ENCODE assay signal across 10 cellular contexts in the genomic region with DNA sequence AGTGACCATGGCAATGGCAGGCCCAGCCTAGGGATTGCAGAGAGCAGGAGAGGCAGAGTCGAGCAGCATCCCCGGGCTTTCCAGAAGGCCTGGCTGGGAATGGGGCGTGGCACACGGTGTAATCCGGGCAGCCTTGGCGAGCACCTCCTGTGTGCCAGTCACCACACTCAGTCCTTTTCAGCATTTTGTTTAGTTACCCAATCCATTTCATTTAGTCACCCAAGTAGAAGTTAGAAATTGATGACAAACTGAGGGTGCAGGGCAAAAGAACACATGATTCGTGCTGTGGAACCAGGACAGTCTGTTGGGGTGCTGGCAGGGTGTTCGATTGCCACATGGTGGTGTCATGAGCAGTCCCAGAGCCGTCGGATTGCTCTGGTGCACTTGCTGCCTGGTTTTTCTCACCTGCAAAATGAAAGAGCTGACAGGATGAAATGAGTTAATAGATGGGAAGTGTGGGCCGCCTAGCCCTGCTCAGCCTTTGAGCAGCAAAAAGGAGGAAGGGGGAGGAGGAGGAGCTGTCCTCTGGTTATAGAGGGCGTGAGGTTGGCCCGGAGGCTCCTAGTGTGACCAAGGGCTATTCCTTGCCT.
DNase-seq lines count a peak whose midpoint lies in the region; ATAC-seq, FAIRE-seq and TF ChIP-seq lines count a peak whose summit lies in the region.
"Had no signal": no experiment of that assay in that cellular context is flagged by ENCODE, and none has a peak within 500 bp of the region (broad histone marks: within the 10 kb centered on the region; RNA-seq: fewer than 3 reads in every experiment).

No MANE protein-coding gene starts in this region.

- no peak for TF ChIP-seq EP300 in Ishikawa (IDR thresholded peaks at IDR 0.05; ENCODE audit: borderline replicate concordance)

- no peaks in the 10 kb centered on the region for H3K27me3 ChIP-seq in lower lobe of right lung (ENCODE audit: low read depth)

- H3K4me3 ChIP-seq in mucosa of descending colon = no peak overlapping the region
- no peak overlapping the region for H3K4me3 ChIP-seq in lower lobe of right lung

- TF ChIP-seq CTCF in mucosa of descending colon (IDR thresholded peaks at IDR 0.05) = no peak
- TF ChIP-seq CTCF in lower lobe of right lung (IDR thresholded peaks at IDR 0.05) = no peak

- intact Hi-C loops in mucosa of descending colon (cut with DNase I, micrococcal nuclease) = no loop called here
- intact Hi-C loops in lower lobe of right lung (cut with DNase I) = no loop called here

- DNase-seq in EL (peak; percentile 23), cerebellar cortex (ENCODE audit: low spot score) (peak; percentile 49), mucosa of descending colon (no peak), lower lobe of right lung (no peak), RCC 7860 (ENCODE audit: low spot score) (no peak), frontal cortex (ENCODE audit: low spot score in 2 of 2) (no peak)
- no peak for DNase-seq in stimulated activated CD4-positive, alpha-beta T cell treated with anti-CD3 and anti-CD28 coated beads, Interleukin-1b, Interleukin-23, amount 100 ng/mL, for 48 hours
- DNase-seq: MV-4-11 had no signal

- H3K4me1 ChIP-seq in mucosa of descending colon (ENCODE audit: low read depth) (no peaks in the 10 kb centered on the region), lower lobe of right lung (no peaks in the 10 kb centered on the region)

- peak; percentile 27; the same call in 1 of the 2 replicates for TF ChIP-seq RAD21 in Ishikawa (IDR thresholded peaks at IDR 0.05; ENCODE audit: low read depth)

- no peaks in the 10 kb centered on the region for H3K36me3 ChIP-seq in mucosa of descending colon (ENCODE audit: low read depth)
- H3K36me3 ChIP-seq in lower lobe of right lung = peaks cover 9% of the 10 kb centered on the region

- ATAC-seq in mucosa of descending colon (peak; percentile 49), lower lobe of right lung (no peak)
- ATAC-seq: activated T-cell treated with anti-CD3 and anti-CD28 coated beads, Interleukin-2, amount 50 U/mL, for 72 hours had no signal

- FAIRE-seq in RCC 7860 (lab: Jason Lieb, UNC) (no peak), frontal cortex (lab: Jason Lieb, UNC) (no peak)

- H3K9me3 ChIP-seq in mucosa of descending colon = no peaks in the 10 kb centered on the region
- H3K9me3 ChIP-seq in lower lobe of right lung = no peaks in the 10 kb centered on the region

- no peak overlapping the region for H3K27ac ChIP-seq in lower lobe of right lung

TF ChIP-seq in Ishikawa, 13 proteins besides CTCF, POLR2A, EP300 and RAD21:
- TF ChIP-seq CREB1 (IDR thresholded peaks at IDR 0.05; ENCODE audit: low read depth) (no peak), CEBPB (IDR thresholded peaks at IDR 0.05) (no peak), YY1 (IDR thresholded peaks at IDR 0.05; ENCODE audit: low read depth) (no peak), NFIC (IDR thresholded peaks at IDR 0.05) (no peak), USF1 (IDR thresholded peaks at IDR 0.05) (no peak), TAF1 (IDR thresholded peaks at IDR 0.05; ENCODE audit: low read depth) (no peak), REST (IDR thresholded peaks at IDR 0.05; ENCODE audit: low read depth) (no peak), FOXM1 (IDR thresholded peaks at IDR 0.05; ENCODE audit: borderline replicate concordance, low read depth) (no peak), TCF12 (IDR thresholded peaks at IDR 0.05; ENCODE audit: low read depth) (no peak), TEAD4 (IDR thresholded peaks at IDR 0.05) (no peak), MAX (IDR thresholded peaks at IDR 0.05) (no peak), ZBTB7A (IDR thresholded peaks at IDR 0.05; ENCODE audit: low read depth) (no peak), EGR1 (IDR thresholded peaks at IDR 0.05) (no peak)

Comparison
In these comparisons a context has a peak if more than half of its experiments do, and no peak if none do; other contexts are left out.
1. DNase-seq: peak in EL (single experiment) and cerebellar cortex (single experiment); none in mucosa of descending colon (0 of 3), lower lobe of right lung (single experiment), RCC 7860 (single experiment), frontal cortex (0 of 2) and stimulated activated CD4-positive, alpha-beta T cell treated with anti-CD3 and anti-CD28 coated beads, Interleukin-1b, Interleukin-23, amount 100 ng/mL, for 48 hours (single experiment).